Comparison of ENCODE assay signal across 8 cellular contexts in genomic region chr13:20566917-20567755, GRCh38. TPM values are rescaled to one million over a fixed set of nuclear protein-coding genes. Genes with fewer than 3 reads are reported as not detected.
A peak's percentile ranks its signal among the peaks of the same experiment; 100 is the strongest.
DNase-seq lines count a peak whose midpoint lies in the region; ATAC-seq and TF ChIP-seq lines count a peak whose summit lies in the region.

IFT88 (plus strand) TSS chr13:20567157; CDS start chr13:20574386, 7,229 bp downstream.

- TF ChIP-seq CTCF in osteocyte (IDR thresholded peaks at IDR 0.05) (no peak), testis (IDR thresholded peaks at IDR 0.05) (no peak)

- WGBS in testis, 2 donors = 0 to 1% methylated on average over 32 to 71 of the region's 72 CpGs

- ATAC-seq in HG02610 (IDR thresholded peaks at IDR 0.05; ENCODE audit: unreplicated experiment) (peak; percentile 81), Right ventricle myocardium inferior (peak; percentile 99)

- H3K9me3 Mint-ChIP-seq in activated naive CD8-positive, alpha-beta T cell treated with anti-CD3 and anti-CD28 coated beads for 36 hours = peaks cover 14% of the 10 kb centered on the region
- H3K9me3 Mint-ChIP-seq in osteocyte (ENCODE audit: unreplicated experiment) = no peaks in the 10 kb centered on the region

- TF ChIP-seq POLR2A in GM10847 (IDR thresholded peaks at IDR 0.05; ENCODE audit: extremely low read depth, insufficient read length) = peak; percentile 69
- no peak for TF ChIP-seq POLR2A in testis (IDR thresholded peaks at IDR 0.05)

- peak within 1 kb of the TSS; percentile 89 to 91 for H3K4me3 ChIP-seq in testis

- H3K27me3 Mint-ChIP-seq in activated naive CD8-positive, alpha-beta T cell treated with anti-CD3 and anti-CD28 coated beads for 36 hours = no peaks in the 10 kb centered on the region
- H3K27me3 Mint-ChIP-seq in osteocyte (ENCODE audit: unreplicated experiment) = no peaks in the 10 kb centered on the region

- peak within 1 kb of the TSS; percentile 81 to 97 for H3K27ac ChIP-seq in testis

- H3K4me3 Mint-ChIP-seq in activated naive CD8-positive, alpha-beta T cell treated with anti-CD3 and anti-CD28 coated beads for 36 hours = peak within 1 kb of the TSS; percentile 87
- peak within 1 kb of the TSS; percentile 91 for H3K4me3 Mint-ChIP-seq in osteocyte (ENCODE audit: unreplicated experiment)

- no peaks in the 10 kb centered on the region for H3K36me3 ChIP-seq in testis (ENCODE audit: low read depth, missing control alignments)

- DNase-seq in NCI-H1092 (lab: John Stamatoyannopoulos, UW) (peak; percentile 87), SKM-1 (lab: John Stamatoyannopoulos, UW; ENCODE audit: unreplicated experiment) (peak; percentile 63), Right ventricle myocardium inferior (ENCODE audit: missing footprints) (peak; percentile 96), osteocyte (ENCODE audit: extremely low spot score, unreplicated experiment) (peak; percentile 96), testis (peak; percentile 90)
- DNase-seq in activated naive CD8-positive, alpha-beta T cell treated with anti-CD3 and anti-CD28 coated beads for 36 hours = peak; percentile 86

- no peaks in the 10 kb centered on the region for H3K4me1 ChIP-seq in testis

- H3K27ac Mint-ChIP-seq in activated naive CD8-positive, alpha-beta T cell treated with anti-CD3 and anti-CD28 coated beads for 36 hours = peak within 1 kb of the TSS; percentile 85
- peak within 1 kb of the TSS; percentile 98 for H3K27ac Mint-ChIP-seq in osteocyte (ENCODE audit: unreplicated experiment)

- intact Hi-C loops in Right ventricle myocardium inferior (cut with DNase I) = loop anchor here (1.0 to 2.0 kb wide), 2 partner anchors 40 to 72 kb away; no protein-coding TSS in a partner anchor
- intact Hi-C loops in testis (cut with DNase I; ENCODE audit: low total_unique reads) = no loop called here

- H3K9me3 ChIP-seq in testis = no peaks in the 10 kb centered on the region

- peaks cover 17% of the 10 kb centered on the region for H3K4me1 Mint-ChIP-seq in activated naive CD8-positive, alpha-beta T cell treated with anti-CD3 and anti-CD28 coated beads for 36 hours
- peaks cover 15% of the 10 kb centered on the region for H3K4me1 Mint-ChIP-seq in osteocyte (ENCODE audit: unreplicated experiment)

- peaks cover 21% of the 10 kb centered on the region for H3K36me3 Mint-ChIP-seq in activated naive CD8-positive, alpha-beta T cell treated with anti-CD3 and anti-CD28 coated beads for 36 hours
- H3K36me3 Mint-ChIP-seq in osteocyte (ENCODE audit: unreplicated experiment) = no peaks in the 10 kb centered on the region

- no peaks in the 10 kb centered on the region for H3K27me3 ChIP-seq in testis

RNA-seq across cellular contexts. Expression of gene IFT88, which starts in this region (rescaled TPM):
- 1 to 10 TPM; 3.9 to 4.0 TPM for total RNA-seq in activated naive CD8-positive, alpha-beta T cell treated with anti-CD3 and anti-CD28 coated beads for 36 hours
- total RNA-seq in Right ventricle myocardium inferior = 5.8 TPM
- 13.7 TPM in 2 replicates for total RNA-seq in osteocyte
- 100 to 1,000 TPM in 1 of 2 donors, 10 to 100 TPM in 1; 56.6 to 111 TPM for total RNA-seq in testis
- polyA plus RNA-seq in testis (ENCODE audit: insufficient read depth, low read depth, low replicate concordance) = 86.8 TPM

Comparison
In these comparisons a context has a peak if more than half of its experiments do, and no peak if none do; other contexts are left out.
1. Peak in every context shown above with its lines: DNase-seq, ATAC-seq, H3K4me3 ChIP-seq and H3K27ac ChIP-seq.